Comparison of ENCODE assay signal across 14 cellular contexts in the genomic region with DNA sequence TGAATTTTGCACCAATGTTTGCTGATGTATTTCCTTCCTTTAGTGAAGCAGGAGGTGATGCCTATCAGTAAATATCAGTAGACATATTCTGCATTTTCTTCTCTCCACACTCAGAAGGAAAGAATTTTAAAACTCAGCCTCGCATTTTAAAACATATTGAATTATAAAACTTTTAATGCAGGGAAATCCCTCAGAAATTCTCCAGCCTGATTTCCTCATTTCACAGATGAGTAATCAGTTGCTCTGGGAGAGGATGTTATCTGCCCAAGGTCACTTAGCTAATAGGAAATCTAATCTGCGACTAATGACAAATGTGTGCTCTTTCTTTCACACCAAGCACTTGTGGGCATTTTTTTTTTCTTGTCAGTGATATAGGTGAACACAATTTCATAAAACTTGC.
"Had no signal": no experiment of that assay in that cellular context is flagged by ENCODE, and none has a peak within 500 bp of the region (broad histone marks: within the 10 kb centered on the region; RNA-seq: fewer than 3 reads in every experiment).

No MANE protein-coding gene starts in this region.

- H3K27ac ChIP-seq: esophagus squamous epithelium, ovary, upper lobe of right lung had no signal

- H3K4me1 ChIP-seq: esophagus squamous epithelium, upper lobe of right lung had no signal

- FAIRE-seq: endometrium had no signal

- H3K27me3 ChIP-seq: esophagus squamous epithelium, ovary, upper lobe of right lung had no signal

- H3K9me3 ChIP-seq: esophagus squamous epithelium, ovary, upper lobe of right lung had no signal

- H3K36me3 ChIP-seq: esophagus squamous epithelium, ovary, upper lobe of right lung had no signal

- DNase-seq: activated CD4-positive, alpha-beta T cell treated with anti-CD3 and anti-CD28 coated beads for 1 hour; activated CD4-positive, alpha-beta T cell treated with anti-CD3 and anti-CD28 coated beads, Interleukin-2, amount 50 U/mL, for 48 hours; activated CD8-positive, alpha-beta memory T cell treated with anti-CD3 and anti-CD28 coated beads, Interleukin-2, amount 10 ng/mL, durations not matched to agents 7 days and 5 days; activated effector memory CD4-positive, alpha-beta T cell treated with anti-CD3 and anti-CD28 coated beads, Interleukin-2, amount 50 U/mL, for 16 hours; activated T-cell treated with anti-CD3 and anti-CD28 coated beads, Interleukin-2, amount 50 U/mL, for 4 hours; esophagus squamous epithelium; hippocampal formation; left colon; ovary; stimulated activated CD4-positive, alpha-beta T cell treated with anti-CD3 and anti-CD28 coated beads, Interleukin-4, amount 100 ng/mL, for 1 hour; T-cell; T1000; upper lobe of right lung had no signal

- H3K4me3 ChIP-seq: esophagus squamous epithelium, ovary, upper lobe of right lung had no signal
